10 cellular contexts compared by ENCODE assay signal in genomic region chr14:91229005-91229382, GRCh38. TPM values are rescaled to one million over a fixed set of nuclear protein-coding genes. Genes with fewer than 3 reads are reported as not detected.
A peak's percentile ranks its signal among the peaks of the same experiment; 100 is the strongest.
DNase-seq lines count a peak whose midpoint lies in the region; ATAC-seq lines count a peak whose summit lies in the region.
"Had no signal": no experiment of that assay in that cellular context is flagged by ENCODE, and none has a peak within 500 bp of the region (broad histone marks: within the 10 kb centered on the region; RNA-seq: fewer than 3 reads in every experiment).

No MANE protein-coding gene starts in this region.

- peak overlapping the region in 1 of 10 experiments; percentile 23; a peak in 1 of 20 replicates for H3K4me3 ChIP-seq in BLaER1 treated with 17β-estradiol and CSF1 and Interleukin-3, amounts not matched to agents 10 nM and 100 nM

- 0 out of 22 replicates have a peak overlapping the region, but pooled peaks of 1 of the 11 experiments have one; percentile 9 for H3K9ac ChIP-seq in BLaER1 treated with 17β-estradiol and CSF1 and Interleukin-3, amounts not matched to agents 10 nM and 100 nM

- H3K4me1 ChIP-seq in BLaER1 treated with 17β-estradiol and CSF1 and Interleukin-3, amounts not matched to agents 10 nM and 100 nM, result peaks cover 62 to 78% (median 71%) of the 10 kb centered on the region in 10 experiments

- H3K4me2 ChIP-seq in BLaER1 treated with 17β-estradiol and CSF1 and Interleukin-3, amounts not matched to agents 10 nM and 100 nM, result peak overlapping the region; percentile 70 to 97 (median 89)

- H3K4me3 Mint-ChIP-seq in activated CD4-positive, alpha-beta memory T cell treated with anti-CD3 and anti-CD28 coated beads, Interleukin-2, amount 10 ng/mL, durations not matched to agents 7 days and 5 days, result peak overlapping the region; percentile 62
- H3K4me3 Mint-ChIP-seq in naive B cell, result peak overlapping the region in 5 of 8 donors; percentile 21 to 72 (median 61)

- H4K20me1 ChIP-seq in BLaER1 treated with 17β-estradiol and CSF1 and Interleukin-3, amounts not matched to agents 10 nM and 100 nM, result peaks cover 0 to 32% (median 18%) of the 10 kb centered on the region in 11 experiments; a peak in 16 of 22 replicates

- peaks cover 2% of the 10 kb centered on the region for H3K9me3 Mint-ChIP-seq in activated CD4-positive, alpha-beta memory T cell treated with anti-CD3 and anti-CD28 coated beads, Interleukin-2, amount 10 ng/mL, durations not matched to agents 7 days and 5 days
- no peaks in the 10 kb centered on the region for H3K9me3 Mint-ChIP-seq in naive B cell

- H3K27ac Mint-ChIP-seq in activated CD4-positive, alpha-beta memory T cell treated with anti-CD3 and anti-CD28 coated beads, Interleukin-2, amount 10 ng/mL, durations not matched to agents 7 days and 5 days, result peak overlapping the region; percentile 100
- H3K27ac Mint-ChIP-seq in naive B cell, result peak overlapping the region in 4 of 6 donors; percentile 52 to 81 (median 56)

- ATAC-seq in GM21515 (IDR thresholded peaks at IDR 0.05; ENCODE audit: unreplicated experiment) (peak; percentile 1), naive B cell (ENCODE audit: low read depth in 2 of 2) (no peak), HG02840 (IDR thresholded peaks at IDR 0.05; ENCODE audit: low FRiP score, unreplicated experiment) (no peak)

- CTCF ChIA-PET in activated CD4-positive, alpha-beta memory T cell treated with anti-CD3 and anti-CD28 coated beads, Interleukin-2, amount 10 ng/mL, durations not matched to agents 7 days and 5 days (lab: Charles Lee), result interaction anchor here (0.8 to 4.7 kb wide), 5 partner anchors 15 to 59 kb away, joined by 3 to 66 read pairs (median 5); partner anchors contain the start of gene GPR68

- peaks cover 0 to 25% (median 9%) of the 10 kb centered on the region in 11 experiments; a peak in 13 of 22 replicates for H3K9me3 ChIP-seq in BLaER1 treated with 17β-estradiol and CSF1 and Interleukin-3, amounts not matched to agents 10 nM and 100 nM (replicated peaks in 1 of 11)

- H3K27me3 ChIP-seq in BLaER1 treated with 17β-estradiol and CSF1 and Interleukin-3, amounts not matched to agents 10 nM and 100 nM, result no peaks in the 10 kb centered on the region

- H3K36me3 ChIP-seq in BLaER1 treated with 17β-estradiol and CSF1 and Interleukin-3, amounts not matched to agents 10 nM and 100 nM, result peaks cover 9 to 28% (median 14%) of the 10 kb centered on the region in 11 experiments; a peak in 20 of 22 replicates

- POLR2A ChIA-PET in activated CD4-positive, alpha-beta memory T cell treated with anti-CD3 and anti-CD28 coated beads, Interleukin-2, amount 10 ng/mL, durations not matched to agents 7 days and 5 days (lab: Charles Lee), result interaction anchor here (0.9 to 9.2 kb wide), 16 partner anchors 9 to 400 kb away, joined by 3 to 886 read pairs (median 10); partner anchors contain the start of gene GPR68

- peaks cover 68% of the 10 kb centered on the region for H3K36me3 Mint-ChIP-seq in activated CD4-positive, alpha-beta memory T cell treated with anti-CD3 and anti-CD28 coated beads, Interleukin-2, amount 10 ng/mL, durations not matched to agents 7 days and 5 days (ENCODE audit: low read depth)
- H3K36me3 Mint-ChIP-seq in naive B cell, result no peaks in the 10 kb centered on the region

- DNase-seq in activated CD4-positive, alpha-beta memory T cell treated with anti-CD3 and anti-CD28 coated beads, Interleukin-2, amount 10 ng/mL, durations not matched to agents 7 days and 5 days, result no peak
- no peak for DNase-seq in naive B cell
- no peak for DNase-seq in COR-L47 (lab: John Stamatoyannopoulos, UW)
- no peak for DNase-seq in NOMO-1 (lab: John Stamatoyannopoulos, UW; ENCODE audit: unreplicated experiment in 2 of 2)
- DNase-seq in NCI-H2171 (lab: John Stamatoyannopoulos, UW), result no peak
- DNase-seq: NCI-H1048, SW 1271 had no signal

- peak overlapping the region in 5 of 11 experiments; percentile 5 to 32 (median 19); a peak in 5 of 22 replicates for H3K27ac ChIP-seq in BLaER1 treated with 17β-estradiol and CSF1 and Interleukin-3, amounts not matched to agents 10 nM and 100 nM

- H3K4me1 Mint-ChIP-seq in activated CD4-positive, alpha-beta memory T cell treated with anti-CD3 and anti-CD28 coated beads, Interleukin-2, amount 10 ng/mL, durations not matched to agents 7 days and 5 days, result peaks cover 88% of the 10 kb centered on the region
- H3K4me1 Mint-ChIP-seq in naive B cell, result peaks cover 52 to 83% (median 61%) of the 10 kb centered on the region in 3 donors

- H3K27me3 Mint-ChIP-seq in activated CD4-positive, alpha-beta memory T cell treated with anti-CD3 and anti-CD28 coated beads, Interleukin-2, amount 10 ng/mL, durations not matched to agents 7 days and 5 days, result no peaks in the 10 kb centered on the region
- H3K27me3 Mint-ChIP-seq in naive B cell, result no peaks in the 10 kb centered on the region

RNA-seq across cellular contexts. Expression of gene GPR68, which starts 15.5 kb away (rescaled TPM):
- 10 to 100 TPM; 36.9 to 39.8 TPM for total RNA-seq in activated CD4-positive, alpha-beta memory T cell treated with anti-CD3 and anti-CD28 coated beads, Interleukin-2, amount 10 ng/mL, durations not matched to agents 7 days and 5 days
- under 1 TPM in 5 of 6 donors, not detected in 1; 0.11 to 0.58 (median 0.23) TPM for polyA plus RNA-seq in naive B cell (ENCODE audit: low read depth in 6 of 6)
